17 cellular contexts compared by ENCODE assay signal in genomic region chr6:40717411-40718057, GRCh38.
DNase-seq lines count a peak whose midpoint lies in the region; ATAC-seq, FAIRE-seq and TF ChIP-seq lines count a peak whose summit lies in the region.
"Had no signal": no experiment of that assay in that cellular context is flagged by ENCODE, and none has a peak within 500 bp of the region (broad histone marks: within the 10 kb centered on the region; RNA-seq: fewer than 3 reads in every experiment).

No MANE protein-coding gene starts in this region.

- H3K4me3 ChIP-seq in psoas muscle (no peak overlapping the region), SJCRH30 (no peak overlapping the region)
- H3K4me3 ChIP-seq: A549; BLaER1 treated with 17β-estradiol and CSF1 and Interleukin-3, amounts not matched to agents 10 nM and 100 nM had no signal

- 37 to 64% (median 41%) methylated on average over 3 of the region's 3 CpGs for WGBS in psoas muscle, 3 donors

- ATAC-seq in psoas muscle (peak; percentile 55 to 89 (median 86)), HG02623 (IDR thresholded peaks at IDR 0.05; ENCODE audit: unreplicated experiment) (no peak)
- ATAC-seq: A549 had no signal

- no peaks in the 10 kb centered on the region for H3K36me3 ChIP-seq in psoas muscle (ENCODE audit: insufficient read depth in 1 of 2, low read depth in 1 of 2)
- H3K36me3 ChIP-seq in SJCRH30 = no peaks in the 10 kb centered on the region
- H3K36me3 ChIP-seq: BLaER1 treated with 17β-estradiol and CSF1 and Interleukin-3, amounts not matched to agents 10 nM and 100 nM had no signal

- H3K9me3 ChIP-seq in psoas muscle (peaks cover 4% of the 10 kb centered on the region), SJCRH30 (replicated peaks) (no peaks in the 10 kb centered on the region)
- H3K9me3 ChIP-seq: A549; BLaER1 treated with 17β-estradiol and CSF1 and Interleukin-3, amounts not matched to agents 10 nM and 100 nM had no signal

- DNase-seq in ELR (ENCODE audit: low read depth) (peak; percentile 13), psoas muscle (no peak), SJCRH30 (no peak), RCC 7860 (ENCODE audit: low spot score) (no peak), mesenteric fat pad (ENCODE audit: low spot score) (no peak)
- DNase-seq: AML-193; CD4-positive, CD25-positive, alpha-beta regulatory T cell; DMS53; GOT3; H9 had no signal

- no peak for TF ChIP-seq CTCF in psoas muscle (IDR thresholded peaks at IDR 0.05)

- peaks cover 4% of the 10 kb centered on the region for H3K4me1 ChIP-seq in psoas muscle
- H3K4me1 ChIP-seq in SJCRH30 = no peaks in the 10 kb centered on the region

- H3K27ac ChIP-seq in cingulate gyrus (ENCODE audit: low read depth, low read length) = peak overlapping the region; percentile 6
- H3K27ac ChIP-seq in psoas muscle = no peak overlapping the region
- no peak overlapping the region for H3K27ac ChIP-seq in SJCRH30
- H3K27ac ChIP-seq: A549; BLaER1 treated with 17β-estradiol and CSF1 and Interleukin-3, amounts not matched to agents 10 nM and 100 nM; HL-60 had no signal

- FAIRE-seq in RCC 7860 (lab: Jason Lieb, UNC) = no peak
- FAIRE-seq: A549, G401.6, GM12891 had no signal

- H3K27me3 ChIP-seq in psoas muscle (ENCODE audit: insufficient read depth in 3 of 3, low read length in 2 of 3) = no peaks in the 10 kb centered on the region
- no peaks in the 10 kb centered on the region for H3K27me3 ChIP-seq in SJCRH30
- H3K27me3 ChIP-seq: BLaER1 treated with 17β-estradiol and CSF1 and Interleukin-3, amounts not matched to agents 10 nM and 100 nM had no signal

- intact Hi-C loops in psoas muscle (cut with DNase I) = no loop called here
